ENCODE assay signal across 1 cellular context in genomic region chr20:17998446-17998845, GRCh38.
TF ChIP-seq lines count a peak whose summit lies in the region.

No MANE protein-coding gene starts in this region.

TF ChIP-seq in GM23338, 12 proteins besides CTCF, POLR2A, EP300 and RAD21 (continued from another document):
- TF ChIP-seq ZNF462 (CRISPR knock-in tag; IDR thresholded peaks at IDR 0.05): no peak
- no peak for TF ChIP-seq NANOG (IDR thresholded peaks at IDR 0.05; ENCODE audit: borderline replicate concordance)
- no peak for TF ChIP-seq EZH2phosphoT487 (IDR thresholded peaks at IDR 0.05; ENCODE audit: unreplicated experiment)
- no peak for TF ChIP-seq JUNB (IDR thresholded peaks at IDR 0.05; ENCODE audit: unreplicated experiment)
